ENCODE assay signal across 3 cellular contexts in the genomic region with DNA sequence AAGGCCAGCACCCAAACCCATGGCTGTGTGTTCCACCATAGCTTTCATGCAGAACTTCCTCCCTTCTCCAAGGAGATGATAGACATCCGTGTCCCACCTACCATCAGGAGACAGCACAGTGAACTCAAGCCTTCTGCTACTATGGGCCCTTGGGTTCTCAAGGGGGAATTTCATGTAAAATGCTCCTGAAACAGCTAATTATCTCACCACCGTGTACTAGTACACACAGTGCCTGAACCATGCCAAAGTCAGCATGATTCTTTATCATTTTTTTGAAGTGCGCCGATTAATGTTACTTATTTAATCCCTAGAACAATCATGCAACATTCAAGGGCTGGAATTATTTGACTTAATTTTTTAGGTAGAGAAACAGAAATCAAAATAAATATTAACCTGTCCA.
DNase-seq lines count a peak whose midpoint lies in the region; ATAC-seq and TF ChIP-seq lines count a peak whose summit lies in the region.
"Not testable (repeated sequence)": the region's sequence is repeated elsewhere in the genome, so short reads cannot be mapped to it uniquely, and the experiment has no call there.

No MANE protein-coding gene starts in this region.

- TF ChIP-seq POLR2A in body of pancreas (IDR thresholded peaks at IDR 0.05), result not testable (repeated sequence)

- H3K27me3 ChIP-seq in body of pancreas; right cardiac atrium (ENCODE audit: control insufficient read depth, insufficient read depth); thoracic aorta (replicated peaks; ENCODE audit: insufficient read depth): not testable (repeated sequence)

- H3K9me3 ChIP-seq in body of pancreas; right cardiac atrium (ENCODE audit: control insufficient read depth, low read length); thoracic aorta: not testable (repeated sequence)

- H3K27ac ChIP-seq in body of pancreas; right cardiac atrium (ENCODE audit: low read length); thoracic aorta: not testable (repeated sequence)

- ATAC-seq in body of pancreas (peak; percentile 76), right cardiac atrium (peak; percentile 61 to 78), thoracic aorta (ENCODE audit: insufficient number of reproducible peaks, low FRiP score, low read depth) (peak; percentile 22)

- H3K4me1 ChIP-seq in body of pancreas; right cardiac atrium (ENCODE audit: control insufficient read depth, insufficient read depth, low read length); thoracic aorta (ENCODE audit: control insufficient read depth in 1 of 2, low read depth in 2 of 2): not testable (repeated sequence)

- H3K4me3 ChIP-seq in body of pancreas; right cardiac atrium (ENCODE audit: low read length); thoracic aorta: not testable (repeated sequence)

- WGBS in body of pancreas, 2 donors, result no CpG with 5 or more reads among the region's 4 CpGs
- WGBS in right cardiac atrium, result no CpG with 5 or more reads among the region's 4 CpGs

- intact Hi-C loops in body of pancreas (cut with DNase I); right cardiac atrium (cut with DNase I): not testable (repeated sequence)

- DNase-seq in body of pancreas; right cardiac atrium; thoracic aorta (ENCODE audit: low spot score): not testable (repeated sequence)

- not testable (repeated sequence) for H3K36me3 ChIP-seq in body of pancreas (replicated peaks in 1 of 2; ENCODE audit: insufficient read depth in 1 of 2, low read depth in 2 of 2); thoracic aorta

- not testable (repeated sequence) for TF ChIP-seq CTCF in body of pancreas (IDR thresholded peaks at IDR 0.05); thoracic aorta (IDR thresholded peaks at IDR 0.05)

Comparison
In these comparisons a context has a peak if more than half of its experiments do, and no peak if none do; other contexts are left out.
1. ATAC-seq: peak in every context shown above with its lines; median percentile 76 in body of pancreas; 70 in right cardiac atrium; 22 in thoracic aorta.